In the genomic region with DNA sequence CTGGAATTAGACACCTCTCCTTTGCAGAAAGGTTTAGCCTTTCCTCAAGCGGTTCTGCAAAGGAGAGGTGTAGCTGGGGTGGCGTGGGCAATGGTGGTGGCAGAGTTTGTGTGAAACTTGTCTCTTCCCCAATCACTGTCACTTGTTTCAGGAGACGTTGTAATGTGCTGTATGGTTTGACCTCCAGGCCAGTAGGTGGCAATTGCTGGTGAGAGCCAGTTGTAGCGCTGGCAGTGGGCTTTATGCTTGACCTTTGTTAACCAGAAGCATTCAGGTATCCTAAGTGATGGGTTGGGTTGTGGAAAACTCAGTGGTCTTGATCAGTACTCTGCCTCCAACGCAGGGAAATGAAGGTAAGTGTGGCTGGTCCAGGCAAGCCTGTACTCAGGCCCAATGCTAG, we compare ENCODE assay signal across 11 cellular contexts. TPM values are rescaled to one million over a fixed set of nuclear protein-coding genes. Genes with fewer than 3 reads are reported as not detected.
A peak's percentile ranks its signal among the peaks of the same experiment; 100 is the strongest.
DNase-seq lines count a peak whose midpoint lies in the region; ATAC-seq, FAIRE-seq and TF ChIP-seq lines count a peak whose summit lies in the region.
"Had no signal": no experiment of that assay in that cellular context is flagged by ENCODE, and none has a peak within 500 bp of the region (broad histone marks: within the 10 kb centered on the region; RNA-seq: fewer than 3 reads in every experiment).

No MANE protein-coding gene starts in this region.

- no peaks in the 10 kb centered on the region for H4K20me1 ChIP-seq in DND-41 (ENCODE audit: insufficient read depth, low read length)
- H4K20me1 ChIP-seq in Karpas-422 (ENCODE audit: insufficient read depth, low read depth, low read length): no peaks in the 10 kb centered on the region

- H3K4me3 ChIP-seq in DND-41 (ENCODE audit: low read depth in 1 of 2, low read length in 2 of 2): no peak overlapping the region
- no peak overlapping the region for H3K4me3 ChIP-seq in Panc1 (ENCODE audit: low read depth in 2 of 2, low read length in 2 of 2)
- no peak overlapping the region for H3K4me3 ChIP-seq in kidney (ENCODE audit: low read length in 2 of 2)
- H3K4me3 ChIP-seq in Karpas-422 (ENCODE audit: low read length): no peak overlapping the region

- in situ Hi-C loops in Panc1 (cut with HindIII; ENCODE audit: low pct_unique_long_range_greater_than_20kb, low sequenced_read_pairs): no loop called here

- no peaks in the 10 kb centered on the region for H3K9me2 ChIP-seq in Karpas-422 (replicated peaks; ENCODE audit: insufficient read depth, low read length)

- CTCF ChIA-PET in Panc1 (lab: Charles Lee): interaction anchor here (1.8 to 2.4 kb wide), 2 partner anchors 9 to 66 kb away, joined by 6 to 7 read pairs; no protein-coding TSS in a partner anchor

- no peaks in the 10 kb centered on the region for H3K36me3 ChIP-seq in DND-41 (ENCODE audit: insufficient read depth, low read length)
- no peaks in the 10 kb centered on the region for H3K36me3 ChIP-seq in Panc1 (ENCODE audit: control insufficient read depth, insufficient read depth, low read length)
- no peaks in the 10 kb centered on the region for H3K36me3 ChIP-seq in kidney (ENCODE audit: control insufficient read depth in 1 of 2, insufficient read depth in 2 of 2, low read length in 2 of 2)
- H3K36me3 ChIP-seq in Karpas-422 (ENCODE audit: insufficient read depth, low read length): no peaks in the 10 kb centered on the region
- H3K36me3 ChIP-seq: BE2C had no signal

- H3K79me2 ChIP-seq in DND-41 (ENCODE audit: insufficient read depth, low read length) (no peaks in the 10 kb centered on the region), Karpas-422 (ENCODE audit: low read length) (no peaks in the 10 kb centered on the region)

- BruUV-seq in Panc1 (replicated peaks; lab: Mats Ljungman, UMichigan): no TSS peak

- H3K4me1 Mint-ChIP-seq in stimulated activated naive B cell treated with anti-CD40 and anti-IgM and Interleukin-4, amounts not matched to agents 10 μg/mL and 1 μg/mL and 100 μg/mL, for 72 hours: peaks cover 30 to 52% of the 10 kb centered on the region in 2 donors
- H3K4me1 Mint-ChIP-seq in CD14-positive monocyte: peaks cover 21% of the 10 kb centered on the region

- DNase-seq in DND-41 (no peak), Panc1 (ENCODE audit: low read depth, low spot score) (no peak), kidney (peak; percentile 23), Karpas-422 (no peak), CD14-positive monocyte (ENCODE audit: low spot score) (no peak)
- no peak for DNase-seq in stimulated activated naive B cell treated with anti-CD40 and anti-IgM and Interleukin-4, amounts not matched to agents 10 μg/mL and 1 μg/mL and 100 μg/mL, for 72 hours

- ATAC-seq in DND-41 (ENCODE audit: insufficient read depth, low read depth) (0 out of 3 replicates have a peak, but pooled peaks have one; percentile 18), Panc1 (peak; percentile 56), GM21717 (IDR thresholded peaks at IDR 0.05; ENCODE audit: unreplicated experiment) (no peak)
- peak; percentile 64 to 65 for ATAC-seq in stimulated activated naive B cell treated with anti-CD40 and anti-IgM and Interleukin-4, amounts not matched to agents 10 μg/mL and 1 μg/mL and 100 μg/mL, for 72 hours (replicated peaks)

- H2AFZ ChIP-seq in DND-41 (ENCODE audit: low read depth, low read length) (0 out of 2 replicates have a peak overlapping the region, but pooled peaks have one; percentile 18), Karpas-422 (ENCODE audit: low read length) (no peak overlapping the region)

- H3K4me1 ChIP-seq in DND-41 (ENCODE audit: insufficient read depth, low read length): peaks cover 7% of the 10 kb centered on the region
- H3K4me1 ChIP-seq in Panc1 (ENCODE audit: control insufficient read depth, insufficient read depth, low read length): no peaks in the 10 kb centered on the region
- H3K4me1 ChIP-seq in kidney (ENCODE audit: control insufficient read depth in 1 of 2, insufficient read depth in 1 of 2, low read depth in 1 of 2, low read length in 2 of 2): no peaks in the 10 kb centered on the region
- H3K4me1 ChIP-seq in Karpas-422 (ENCODE audit: low read length): no peaks in the 10 kb centered on the region
- H3K4me1 ChIP-seq: BE2C had no signal

- H3K27me3 ChIP-seq in DND-41 (ENCODE audit: insufficient read depth, low read length, poor library complexity) (peaks cover 6% of the 10 kb centered on the region), Panc1 (ENCODE audit: control insufficient read depth, insufficient read depth, low read length) (peaks cover 7% of the 10 kb centered on the region; the same call in 1 of the 2 replicates), Karpas-422 (ENCODE audit: low read length) (no peaks in the 10 kb centered on the region)

- peaks cover 0 to 4% of the 10 kb centered on the region in 2 donors for H3K27me3 Mint-ChIP-seq in stimulated activated naive B cell treated with anti-CD40 and anti-IgM and Interleukin-4, amounts not matched to agents 10 μg/mL and 1 μg/mL and 100 μg/mL, for 72 hours
- peaks cover 3% of the 10 kb centered on the region in 3 donors for H3K27me3 Mint-ChIP-seq in CD14-positive monocyte (ENCODE audit: low read depth in 3 of 3)

- no peak overlapping the region for H3K4me3 Mint-ChIP-seq in stimulated activated naive B cell treated with anti-CD40 and anti-IgM and Interleukin-4, amounts not matched to agents 10 μg/mL and 1 μg/mL and 100 μg/mL, for 72 hours
- no peak overlapping the region for H3K4me3 Mint-ChIP-seq in CD14-positive monocyte

- TF ChIP-seq CTCF in DND-41 (IDR thresholded peaks at IDR 0.05; ENCODE audit: borderline replicate concordance, extremely low read depth, low read length, poor library complexity, severe bottlenecking) (no peak), Panc1 (IDR thresholded peaks at IDR 0.05) (no peak), kidney (IDR thresholded peaks at IDR 0.05; ENCODE audit: borderline replicate concordance, extremely low read depth, insufficient read depth) (no peak), CD14-positive monocyte (IDR thresholded peaks at IDR 0.05) (no peak)

- H3K27ac ChIP-seq in DND-41 (ENCODE audit: low read length): 0 out of 2 replicates have a peak overlapping the region, but pooled peaks have one; percentile 25
- H3K27ac ChIP-seq in Panc1 (ENCODE audit: low read length): no peak overlapping the region
- H3K27ac ChIP-seq in kidney (ENCODE audit: low read depth in 2 of 2, low read length in 2 of 2): no peak overlapping the region
- H3K27ac ChIP-seq in Karpas-422 (ENCODE audit: low read length): no peak overlapping the region
- H3K27ac ChIP-seq: KMS-11, RWPE1 had no signal

- peaks cover 7% of the 10 kb centered on the region in 2 donors for H3K9me3 Mint-ChIP-seq in stimulated activated naive B cell treated with anti-CD40 and anti-IgM and Interleukin-4, amounts not matched to agents 10 μg/mL and 1 μg/mL and 100 μg/mL, for 72 hours
- H3K9me3 Mint-ChIP-seq in CD14-positive monocyte: peaks cover 2 to 12% (median 5%) of the 10 kb centered on the region in 7 donors

- no peaks in the 10 kb centered on the region for H3K9me3 ChIP-seq in DND-41 (ENCODE audit: insufficient read depth, low read length, severe bottlenecking)
- H3K9me3 ChIP-seq in Panc1 (ENCODE audit: control insufficient read depth, insufficient read depth, low read depth, low read length): no peaks in the 10 kb centered on the region
- H3K9me3 ChIP-seq in kidney (ENCODE audit: control insufficient read depth in 1 of 2, low read length in 2 of 2): no peaks in the 10 kb centered on the region
- no peaks in the 10 kb centered on the region for H3K9me3 ChIP-seq in Karpas-422 (ENCODE audit: low read length)
- H3K9me3 ChIP-seq: BE2C had no signal

- no peak overlapping the region for H3K27ac Mint-ChIP-seq in stimulated activated naive B cell treated with anti-CD40 and anti-IgM and Interleukin-4, amounts not matched to agents 10 μg/mL and 1 μg/mL and 100 μg/mL, for 72 hours
- no peak overlapping the region for H3K27ac Mint-ChIP-seq in CD14-positive monocyte

- intact Hi-C loops in Panc1 (cut with micrococcal nuclease; ENCODE audit: unreplicated experiment): no loop called here
- intact Hi-C loops in kidney (cut with DNase I): no loop called here
- intact Hi-C loops in CD14-positive monocyte (cut with micrococcal nuclease): loop anchor here (5.0 to 10.0 kb wide), 2 partner anchors 69 to 153 kb away; a partner anchor contains a TSS

- POLR2A ChIA-PET in Panc1 (lab: Charles Lee): no interaction called here

- H3K36me3 Mint-ChIP-seq in stimulated activated naive B cell treated with anti-CD40 and anti-IgM and Interleukin-4, amounts not matched to agents 10 μg/mL and 1 μg/mL and 100 μg/mL, for 72 hours: peaks cover 10 to 13% of the 10 kb centered on the region in 2 donors
- no peaks in the 10 kb centered on the region for H3K36me3 Mint-ChIP-seq in CD14-positive monocyte

- no peak for FAIRE-seq in kidney (lab: Jason Lieb, UNC)
- FAIRE-seq: H54 had no signal

- H3K9ac ChIP-seq in DND-41 (ENCODE audit: low read depth, low read length) (no peak overlapping the region), kidney (ENCODE audit: low read length in 2 of 2) (no peak overlapping the region), Karpas-422 (ENCODE audit: low read length) (no peak overlapping the region)
- H3K9ac ChIP-seq: KMS-11 had no signal

- H3K4me2 ChIP-seq in DND-41 (ENCODE audit: insufficient read depth, low read length) (no peak overlapping the region), Karpas-422 (ENCODE audit: low read depth, low read length, poor library complexity, severe bottlenecking) (no peak overlapping the region)
- H3K4me2 ChIP-seq: KMS-11 had no signal

RNA-seq across cellular contexts. Expression of a gene that starts 12.7 kb away (rescaled TPM):
- not detected for total RNA-seq in Panc1 (2021; ENCODE audit: unreplicated experiment)
- not detected for polyA plus RNA-seq in Panc1 (2012; ENCODE audit: insufficient read length)
- total RNA-seq in kidney: 5.9 TPM
- 1.4 TPM for polyA plus RNA-seq in kidney (ENCODE audit: insufficient read depth, low read depth, low replicate concordance)
- total RNA-seq in Karpas-422 (2014; rRNA removed; shearing (Covaris generic); ENCODE audit: low replicate concordance): not detected in 2 replicates
- polyA plus RNA-seq in CD14-positive monocyte: 100 to 1,000 TPM; 516 to 580 TPM

RNA-seq across cellular contexts. Expression of a gene that starts 13.3 kb away (rescaled TPM):
- not detected for total RNA-seq in Panc1 (2021; ENCODE audit: unreplicated experiment)
- polyA plus RNA-seq in Panc1 (2012; ENCODE audit: insufficient read length): not detected
- total RNA-seq in kidney: 0.69 TPM
- not detected for polyA plus RNA-seq in kidney (ENCODE audit: insufficient read depth, low read depth, low replicate concordance)
- 0.75 and 10.5 TPM in 2 replicates for total RNA-seq in Karpas-422 (2014; rRNA removed; shearing (Covaris generic); ENCODE audit: low replicate concordance)
- polyA plus RNA-seq in CD14-positive monocyte: 1 to 10 TPM; 2.2 to 3.4 TPM

RNA-seq across cellular contexts. Expression of a gene that starts 39.1 kb away (rescaled TPM):
- total RNA-seq in Panc1 (2021; ENCODE audit: unreplicated experiment) (0.05 TPM), kidney (41.9 TPM)
- polyA plus RNA-seq in Panc1 (2012; ENCODE audit: insufficient read length): not detected
- polyA plus RNA-seq in kidney (ENCODE audit: insufficient read depth, low read depth, low replicate concordance) (4.1 TPM), CD14-positive monocyte (10 to 100 TPM; 48.0 to 73.8 TPM)
- 0.15 and 0.61 TPM in 2 replicates for total RNA-seq in Karpas-422 (2014; rRNA removed; shearing (Covaris generic); ENCODE audit: low replicate concordance)

RNA-seq across cellular contexts. Expression of a gene that starts 44.7 kb away (rescaled TPM):
- total RNA-seq in Panc1 (2021; ENCODE audit: unreplicated experiment) (not detected), kidney (11.5 TPM)
- not detected for polyA plus RNA-seq in Panc1 (2012; ENCODE audit: insufficient read length)
- polyA plus RNA-seq in kidney (ENCODE audit: insufficient read depth, low read depth, low replicate concordance) (1.9 TPM), CD14-positive monocyte (100 to 1,000 TPM; 111 to 172 TPM)
- 0.22 and 0.61 TPM in 2 replicates for total RNA-seq in Karpas-422 (2014; rRNA removed; shearing (Covaris generic); ENCODE audit: low replicate concordance)

Comparison
In these comparisons a context has a peak if more than half of its experiments do, and no peak if none do; other contexts are left out.
1. RNA of a gene that starts 39.1 kb away (total RNA-seq): 41.9 TPM in kidney (single experiment); 0.15 to 0.61 TPM in Karpas-422 and 0.05 TPM in Panc1 (single experiment); every median in the first group is over 10 times any median in the second.
2. intact Hi-C loops: an anchor here in CD14-positive monocyte (5.0 to 10.0 kb wide); none called in Panc1 and kidney.